In genomic region chr5:160450164-160450932, GRCh38 we compare ENCODE assay signal across 1 cellular context.
TF ChIP-seq lines count a peak whose summit lies in the region.

No MANE protein-coding gene starts in this region.

TF ChIP-seq in GM12878, 131 proteins besides CTCF, POLR2A, EP300 and RAD21 (continued from another document):
- TF ChIP-seq RB1 (IDR thresholded peaks at IDR 0.05; ENCODE audit: borderline replicate concordance) (no peak), KAT2A (conservative IDR thresholded peaks at IDR 0.05; ENCODE audit: control insufficient read depth, low read depth, low read length) (no peak), IKZF2 (IDR thresholded peaks at IDR 0.05) (peak; percentile 53 to 61; a peak in 2 of 4 replicates), SMAD1 (IDR thresholded peaks at IDR 0.05; ENCODE audit: low read depth, partially characterized antibody) (no peak), KLF5 (IDR thresholded peaks at IDR 0.05; ENCODE audit: partially characterized antibody) (no peak)
- TF ChIP-seq, protein P1, sequence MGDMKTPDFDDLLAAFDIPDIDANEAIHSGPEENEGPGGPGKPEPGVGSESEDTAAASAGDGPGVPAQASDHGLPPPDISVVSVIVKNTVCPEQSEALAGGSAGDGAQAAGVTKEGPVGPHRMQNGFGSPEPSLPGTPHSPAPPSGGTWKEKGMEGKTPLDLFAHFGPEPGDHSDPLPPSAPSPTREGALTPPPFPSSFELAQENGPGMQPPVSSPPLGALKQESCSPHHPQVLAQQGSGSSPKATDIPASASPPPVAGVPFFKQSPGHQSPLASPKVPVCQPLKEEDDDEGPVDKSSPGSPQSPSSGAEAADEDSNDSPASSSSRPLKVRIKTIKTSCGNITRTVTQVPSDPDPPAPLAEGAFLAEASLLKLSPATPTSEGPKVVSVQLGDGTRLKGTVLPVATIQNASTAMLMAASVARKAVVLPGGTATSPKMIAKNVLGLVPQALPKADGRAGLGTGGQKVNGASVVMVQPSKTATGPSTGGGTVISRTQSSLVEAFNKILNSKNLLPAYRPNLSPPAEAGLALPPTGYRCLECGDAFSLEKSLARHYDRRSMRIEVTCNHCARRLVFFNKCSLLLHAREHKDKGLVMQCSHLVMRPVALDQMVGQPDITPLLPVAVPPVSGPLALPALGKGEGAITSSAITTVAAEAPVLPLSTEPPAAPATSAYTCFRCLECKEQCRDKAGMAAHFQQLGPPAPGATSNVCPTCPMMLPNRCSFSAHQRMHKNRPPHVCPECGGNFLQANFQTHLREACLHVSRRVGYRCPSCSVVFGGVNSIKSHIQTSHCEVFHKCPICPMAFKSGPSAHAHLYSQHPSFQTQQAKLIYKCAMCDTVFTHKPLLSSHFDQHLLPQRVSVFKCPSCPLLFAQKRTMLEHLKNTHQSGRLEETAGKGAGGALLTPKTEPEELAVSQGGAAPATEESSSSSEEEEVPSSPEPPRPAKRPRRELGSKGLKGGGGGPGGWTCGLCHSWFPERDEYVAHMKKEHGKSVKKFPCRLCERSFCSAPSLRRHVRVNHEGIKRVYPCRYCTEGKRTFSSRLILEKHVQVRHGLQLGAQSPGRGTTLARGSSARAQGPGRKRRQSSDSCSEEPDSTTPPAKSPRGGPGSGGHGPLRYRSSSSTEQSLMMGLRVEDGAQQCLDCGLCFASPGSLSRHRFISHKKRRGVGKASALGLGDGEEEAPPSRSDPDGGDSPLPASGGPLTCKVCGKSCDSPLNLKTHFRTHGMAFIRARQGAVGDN (IDR thresholded peaks at IDR 0.05) = 0 out of 2 replicates have a peak, but pooled peaks have one; percentile 52
- TF ChIP-seq, protein P2, sequence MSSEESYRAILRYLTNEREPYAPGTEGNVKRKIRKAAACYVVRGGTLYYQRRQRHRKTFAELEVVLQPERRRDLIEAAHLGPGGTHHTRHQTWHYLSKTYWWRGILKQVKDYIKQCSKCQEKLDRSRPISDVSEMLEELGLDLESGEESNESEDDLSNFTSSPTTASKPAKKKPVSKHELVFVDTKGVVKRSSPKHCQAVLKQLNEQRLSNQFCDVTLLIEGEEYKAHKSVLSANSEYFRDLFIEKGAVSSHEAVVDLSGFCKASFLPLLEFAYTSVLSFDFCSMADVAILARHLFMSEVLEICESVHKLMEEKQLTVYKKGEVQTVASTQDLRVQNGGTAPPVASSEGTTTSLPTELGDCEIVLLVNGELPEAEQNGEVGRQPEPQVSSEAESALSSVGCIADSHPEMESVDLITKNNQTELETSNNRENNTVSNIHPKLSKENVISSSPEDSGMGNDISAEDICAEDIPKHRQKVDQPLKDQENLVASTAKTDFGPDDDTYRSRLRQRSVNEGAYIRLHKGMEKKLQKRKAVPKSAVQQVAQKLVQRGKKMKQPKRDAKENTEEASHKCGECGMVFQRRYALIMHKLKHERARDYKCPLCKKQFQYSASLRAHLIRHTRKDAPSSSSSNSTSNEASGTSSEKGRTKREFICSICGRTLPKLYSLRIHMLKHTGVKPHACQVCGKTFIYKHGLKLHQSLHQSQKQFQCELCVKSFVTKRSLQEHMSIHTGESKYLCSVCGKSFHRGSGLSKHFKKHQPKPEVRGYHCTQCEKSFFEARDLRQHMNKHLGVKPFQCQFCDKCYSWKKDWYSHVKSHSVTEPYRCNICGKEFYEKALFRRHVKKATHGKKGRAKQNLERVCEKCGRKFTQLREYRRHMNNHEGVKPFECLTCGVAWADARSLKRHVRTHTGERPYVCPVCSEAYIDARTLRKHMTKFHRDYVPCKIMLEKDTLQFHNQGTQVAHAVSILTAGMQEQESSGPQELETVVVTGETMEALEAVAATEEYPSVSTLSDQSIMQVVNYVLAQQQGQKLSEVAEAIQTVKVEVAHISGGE (CRISPR knock-in tag; IDR thresholded peaks at IDR 0.05) = no peak
